In genomic region chr10:42977032-42977416, GRCh38 we compare ENCODE assay signal across 1 cellular context.
TF ChIP-seq lines count a peak whose summit lies in the region.

No MANE protein-coding gene starts in this region.

TF ChIP-seq in HepG2, 621 proteins besides CTCF, POLR2A, EP300 and RAD21 (continued from another document):
- TF ChIP-seq, protein P1, sequence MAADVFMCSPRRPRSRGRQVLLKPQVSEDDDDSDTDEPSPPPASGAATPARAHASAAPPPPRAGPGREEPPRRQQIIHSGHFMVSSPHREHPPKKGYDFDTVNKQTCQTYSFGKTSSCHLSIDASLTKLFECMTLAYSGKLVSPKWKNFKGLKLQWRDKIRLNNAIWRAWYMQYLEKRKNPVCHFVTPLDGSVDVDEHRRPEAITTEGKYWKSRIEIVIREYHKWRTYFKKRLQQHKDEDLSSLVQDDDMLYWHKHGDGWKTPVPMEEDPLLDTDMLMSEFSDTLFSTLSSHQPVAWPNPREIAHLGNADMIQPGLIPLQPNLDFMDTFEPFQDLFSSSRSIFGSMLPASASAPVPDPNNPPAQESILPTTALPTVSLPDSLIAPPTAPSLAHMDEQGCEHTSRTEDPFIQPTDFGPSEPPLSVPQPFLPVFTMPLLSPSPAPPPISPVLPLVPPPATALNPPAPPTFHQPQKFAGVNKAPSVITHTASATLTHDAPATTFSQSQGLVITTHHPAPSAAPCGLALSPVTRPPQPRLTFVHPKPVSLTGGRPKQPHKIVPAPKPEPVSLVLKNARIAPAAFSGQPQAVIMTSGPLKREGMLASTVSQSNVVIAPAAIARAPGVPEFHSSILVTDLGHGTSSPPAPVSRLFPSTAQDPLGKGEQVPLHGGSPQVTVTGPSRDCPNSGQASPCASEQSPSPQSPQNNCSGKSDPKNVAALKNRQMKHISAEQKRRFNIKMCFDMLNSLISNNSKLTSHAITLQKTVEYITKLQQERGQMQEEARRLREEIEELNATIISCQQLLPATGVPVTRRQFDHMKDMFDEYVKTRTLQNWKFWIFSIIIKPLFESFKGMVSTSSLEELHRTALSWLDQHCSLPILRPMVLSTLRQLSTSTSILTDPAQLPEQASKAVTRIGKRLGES (CRISPR knock-in tag; IDR thresholded peaks at IDR 0.05; ENCODE audit: borderline replicate concordance): no peak
- TF ChIP-seq ZKSCAN8 (CRISPR knock-in tag; IDR thresholded peaks at IDR 0.05; ENCODE audit: borderline replicate concordance): no peak
